ENCODE assay signal across 8 cellular contexts in genomic region chr14:105487449-105487985, GRCh38. TPM values are rescaled to one million over a fixed set of nuclear protein-coding genes. Genes with fewer than 3 reads are reported as not detected.
DNase-seq lines count a peak whose midpoint lies in the region; ATAC-seq, FAIRE-seq and TF ChIP-seq lines count a peak whose summit lies in the region.

No MANE protein-coding gene starts in this region.

- H3K27me3 ChIP-seq in astrocyte (ENCODE audit: insufficient read depth, low read length) = peaks cover 13% of the 10 kb centered on the region
- H3K27me3 ChIP-seq in uterus = peaks cover 0 to 5% of the 10 kb centered on the region in 2 donors

- intact Hi-C loops in mucosa of descending colon (cut with DNase I, micrococcal nuclease) = no loop called here
- intact Hi-C loops in uterus (cut with DNase I; ENCODE audit: low total_unique reads) = no loop called here

- H2AFZ ChIP-seq in astrocyte (ENCODE audit: low read depth, low read length) = no peak overlapping the region

- H3K27ac ChIP-seq in astrocyte (ENCODE audit: low read depth, low read length) = no peak overlapping the region
- peak overlapping the region; percentile 72 to 78 for H3K27ac ChIP-seq in uterus

- peak; percentile 17 for ATAC-seq in mucosa of descending colon
- ATAC-seq in HG02588 (IDR thresholded peaks at IDR 0.05; ENCODE audit: unreplicated experiment) = no peak

- no peaks in the 10 kb centered on the region for H3K9me3 Mint-ChIP-seq in astrocyte (ENCODE audit: unreplicated experiment)

- H3K79me2 ChIP-seq in astrocyte (ENCODE audit: insufficient read depth, low read length) = peaks cover 8% of the 10 kb centered on the region

- peaks cover 6% of the 10 kb centered on the region for H3K4me1 Mint-ChIP-seq in astrocyte (ENCODE audit: low read depth, unreplicated experiment)

- H3K9me3 ChIP-seq in astrocyte (ENCODE audit: insufficient read depth, low read depth, low read length) = no peaks in the 10 kb centered on the region
- no peaks in the 10 kb centered on the region for H3K9me3 ChIP-seq in mucosa of descending colon
- H3K9me3 ChIP-seq in uterus = no peaks in the 10 kb centered on the region

- H3K27ac Mint-ChIP-seq in astrocyte (ENCODE audit: unreplicated experiment) = no peak overlapping the region

- H3K4me3 ChIP-seq in astrocyte (ENCODE audit: insufficient read depth, low read depth, low read length) (no peak overlapping the region), mucosa of descending colon (peak overlapping the region; percentile 39), uterus (peak overlapping the region; percentile 24 to 32)

- H3K36me3 Mint-ChIP-seq in astrocyte (ENCODE audit: low read depth, unreplicated experiment) = no peaks in the 10 kb centered on the region

- FAIRE-seq in astrocyte (lab: Jason Lieb, UNC) = no peak

- peaks cover 3% of the 10 kb centered on the region for H3K27me3 Mint-ChIP-seq in astrocyte (ENCODE audit: low read depth, unreplicated experiment)

- TF ChIP-seq CTCF in astrocyte (IDR thresholded peaks at IDR 0.05; ENCODE audit: insufficient read depth, low read depth, low read length) (no peak), mucosa of descending colon (IDR thresholded peaks at IDR 0.05) (no peak), uterus (IDR thresholded peaks at IDR 0.05) (no peak)

- H3K4me1 ChIP-seq in astrocyte (ENCODE audit: insufficient read depth, low read length) (peaks cover 14% of the 10 kb centered on the region), mucosa of descending colon (ENCODE audit: low read depth) (peaks cover 64% of the 10 kb centered on the region), uterus (peaks cover 0 to 48% of the 10 kb centered on the region in 2 donors)

- DNase-seq in GM03348 (ENCODE audit: low spot score) (peak; percentile 36), OCI-M1 (lab: John Stamatoyannopoulos, UW) (peak; percentile 15), astrocyte (ENCODE audit: low read depth) (no peak), mucosa of descending colon (peak; percentile 69 to 90 (median 86)), uterus (peak in 1 of 2 donors; percentile 47), NCI-H2107 treated with DMSO at 0.1 percent for 48 hours (lab: John Stamatoyannopoulos, UW; ENCODE audit: unreplicated experiment) (no peak), NCI-H1930 (lab: John Stamatoyannopoulos, UW) (no peak)

- no peak for TF ChIP-seq POLR2A in uterus (IDR thresholded peaks at IDR 0.05)

- no peak overlapping the region for H3K9ac ChIP-seq in astrocyte (ENCODE audit: low read length)

- no peaks in the 10 kb centered on the region for H3K36me3 ChIP-seq in astrocyte (ENCODE audit: insufficient read depth, low read length)
- peaks cover 6% of the 10 kb centered on the region for H3K36me3 ChIP-seq in mucosa of descending colon (ENCODE audit: low read depth)
- no peaks in the 10 kb centered on the region for H3K36me3 ChIP-seq in uterus

- peak overlapping the region; percentile 48 for H3K4me2 ChIP-seq in astrocyte (ENCODE audit: low read length)

- peaks cover 5% of the 10 kb centered on the region for H4K20me1 ChIP-seq in astrocyte (ENCODE audit: insufficient read depth, low read length)

- H3K4me3 Mint-ChIP-seq in astrocyte (ENCODE audit: unreplicated experiment) = no peak overlapping the region

RNA-seq across cellular contexts. Expression of gene CRIP1, which starts 0.8 kb away (rescaled TPM):
- total RNA-seq in astrocyte = 21.3 and 29.5 TPM in 2 replicates
- 100 to 1,000 TPM in 2 of 3 donors, 10 to 100 TPM in 1; 41.3 to 144 (median 142) TPM for total RNA-seq in mucosa of descending colon
- total RNA-seq in uterus = 10 to 100 TPM in 3 of 4 donors, under 1 TPM in 1; 0.51 to 64.7 (median 34.4) TPM

RNA-seq across cellular contexts. Expression of gene TEDC1, which starts 3.5 kb away (rescaled TPM):
- total RNA-seq in astrocyte (4.0 and 5.5 TPM in 2 replicates), mucosa of descending colon (10 to 100 TPM; 11.8 to 23.9 (median 21.8) TPM), uterus (10 to 100 TPM in 1 of 4 donors, 1 to 10 TPM in 1, under 1 TPM in 1, not detected in 1; 0.51 to 11.0 (median 9.4) TPM)

RNA-seq across cellular contexts. Expression of gene CRIP2, which starts 12.9 kb away (rescaled TPM):
- total RNA-seq in astrocyte = 56.0 and 71.8 TPM in 2 replicates
- 10 to 100 TPM; 10.0 to 41.6 (median 23.5) TPM for total RNA-seq in mucosa of descending colon
- total RNA-seq in uterus = 100 to 1,000 TPM in 3 of 4 donors, 10 to 100 TPM in 1; 76.1 to 377 (median 163) TPM

RNA-seq across cellular contexts. Expression of gene TMEM121, which starts 38.9 kb away (rescaled TPM):
- total RNA-seq in astrocyte = 4.0 and 5.2 TPM in 2 replicates
- total RNA-seq in mucosa of descending colon = 1 to 10 TPM in 2 of 3 donors, under 1 TPM in 1; 0.38 to 4.0 (median 1.0) TPM
- 10 to 100 TPM in 1 of 4 donors, 1 to 10 TPM in 3; 2.0 to 42.1 (median 7.7) TPM for total RNA-seq in uterus

Comparison
In these comparisons a context has a peak if more than half of its experiments do, and no peak if none do; other contexts are left out.
1. DNase-seq: peak in GM03348 (single experiment), OCI-M1 (single experiment) and mucosa of descending colon (3 of 3); none in astrocyte (single experiment), NCI-H2107 treated with DMSO at 0.1 percent for 48 hours (single experiment) and NCI-H1930 (0 of 2).